Comparison of ENCODE assay signal across 2 cellular contexts in genomic region chr16:29638751-29639150, GRCh38. TPM values are rescaled to one million over a fixed set of nuclear protein-coding genes. Genes with fewer than 3 reads are reported as not detected.
"Had no signal": no experiment of that assay in that cellular context is flagged by ENCODE, and none has a peak within 500 bp of the region (broad histone marks: within the 10 kb centered on the region; RNA-seq: fewer than 3 reads in every experiment).

No MANE protein-coding gene starts in this region.

RNA-seq across cellular contexts. Expression of gene SPN, which starts 24.3 kb away (rescaled TPM):
- total RNA-seq: IMR-90 had no signal
- polyA plus RNA-seq: IMR-90 had no signal

RNA-seq across cellular contexts. Expression of gene QPRT, which starts 40.2 kb away (rescaled TPM):
- polyA plus RNA-seq: IgD-negative memory B cell had no signal
